15 cellular contexts compared by ENCODE assay signal in genomic region chr3:6526321-6526720, GRCh38.
A peak's percentile ranks its signal among the peaks of the same experiment; 100 is the strongest.
DNase-seq lines count a peak whose midpoint lies in the region; ATAC-seq and TF ChIP-seq lines count a peak whose summit lies in the region.
"Had no signal": no experiment of that assay in that cellular context is flagged by ENCODE, and none has a peak within 500 bp of the region (broad histone marks: within the 10 kb centered on the region; RNA-seq: fewer than 3 reads in every experiment).

No MANE protein-coding gene starts in this region.

- CTCF ChIA-PET in activated naive CD4-positive, alpha-beta T cell treated with anti-CD3 and anti-CD28 coated beads for 36 hours (lab: Charles Lee): no interaction called here

- H3K27me3 Mint-ChIP-seq in activated naive CD4-positive, alpha-beta T cell treated with anti-CD3 and anti-CD28 coated beads for 36 hours (ENCODE audit: low read depth): no peaks in the 10 kb centered on the region
- H3K27me3 Mint-ChIP-seq: CD4-positive, alpha-beta memory T cell had no signal

- ATAC-seq in RWPE2 (ENCODE audit: low read depth): peak; percentile 33; the same call in 2 of the 3 replicates
- ATAC-seq in esophagus mucosa: peak; percentile 50
- no peak for ATAC-seq in GM19467 (IDR thresholded peaks at IDR 0.05; ENCODE audit: unreplicated experiment)
- ATAC-seq: A549, HepG2 had no signal

- H3K27ac Mint-ChIP-seq in activated naive CD4-positive, alpha-beta T cell treated with anti-CD3 and anti-CD28 coated beads for 36 hours: no peak overlapping the region
- H3K27ac Mint-ChIP-seq: CD4-positive, alpha-beta memory T cell; H9 had no signal

- intact Hi-C loops in activated naive CD4-positive, alpha-beta T cell treated with anti-CD3 and anti-CD28 coated beads for 36 hours (cut with micrococcal nuclease): no loop called here

- H3K27ac ChIP-seq in RWPE2 (ENCODE audit: poor library complexity, severe bottlenecking): no peak overlapping the region
- H3K27ac ChIP-seq: A549, C4-2B, GM23248 had no signal

- DNase-seq in RWPE2 (ENCODE audit: low spot score) (no peak), renal cortical epithelial cell (ENCODE audit: low read depth) (peak; percentile 8), H7 (no peak)
- no peak for DNase-seq in activated naive CD4-positive, alpha-beta T cell treated with anti-CD3 and anti-CD28 coated beads for 36 hours
- DNase-seq: BE2C; CD4-positive, alpha-beta memory T cell; DMS153; DND-41; GM23248; H9 had no signal

- no peaks in the 10 kb centered on the region for H3K4me1 ChIP-seq in RWPE2 (ENCODE audit: insufficient read depth, poor library complexity, severe bottlenecking)
- H3K4me1 ChIP-seq: A549, BE2C had no signal

- no peaks in the 10 kb centered on the region for H3K4me1 Mint-ChIP-seq in activated naive CD4-positive, alpha-beta T cell treated with anti-CD3 and anti-CD28 coated beads for 36 hours (ENCODE audit: low read depth)
- H3K4me1 Mint-ChIP-seq: CD4-positive, alpha-beta memory T cell; H9 had no signal

- H3K4me3 ChIP-seq in RWPE2 (ENCODE audit: severe bottlenecking): no peak overlapping the region
- H3K4me3 ChIP-seq in H7 (ENCODE audit: insufficient read depth, low read depth, low read length): no peak overlapping the region
- H3K4me3 ChIP-seq: A549, GM23248 had no signal

- H3K27me3 ChIP-seq in RWPE2 (ENCODE audit: insufficient read depth, poor library complexity, severe bottlenecking): no peaks in the 10 kb centered on the region
- no peaks in the 10 kb centered on the region for H3K27me3 ChIP-seq in H7 (ENCODE audit: control insufficient read depth, insufficient read depth, low read length)
- H3K27me3 ChIP-seq: BE2C had no signal

- no peak for TF ChIP-seq CTCF in RWPE2 (IDR thresholded peaks at IDR 0.05; ENCODE audit: poor library complexity, severe bottlenecking)

- H3K36me3 ChIP-seq in RWPE2 (ENCODE audit: low read depth) (no peaks in the 10 kb centered on the region), H7 (replicated peaks; ENCODE audit: control insufficient read depth, insufficient read depth, low read length) (no peaks in the 10 kb centered on the region)
- H3K36me3 ChIP-seq: BE2C had no signal

- no peaks in the 10 kb centered on the region for H3K9me3 Mint-ChIP-seq in activated naive CD4-positive, alpha-beta T cell treated with anti-CD3 and anti-CD28 coated beads for 36 hours
- H3K9me3 Mint-ChIP-seq: H9 had no signal

- H3K4me3 Mint-ChIP-seq in activated naive CD4-positive, alpha-beta T cell treated with anti-CD3 and anti-CD28 coated beads for 36 hours: no peak overlapping the region
- H3K4me3 Mint-ChIP-seq: CD4-positive, alpha-beta memory T cell; H9 had no signal

- H3K36me3 Mint-ChIP-seq in activated naive CD4-positive, alpha-beta T cell treated with anti-CD3 and anti-CD28 coated beads for 36 hours (ENCODE audit: low read depth): no peaks in the 10 kb centered on the region
- H3K36me3 Mint-ChIP-seq: CD4-positive, alpha-beta memory T cell had no signal

- peaks cover 2% of the 10 kb centered on the region for H3K9me3 ChIP-seq in RWPE2 (ENCODE audit: severe bottlenecking)
- H3K9me3 ChIP-seq: A549, BE2C had no signal
